In genomic region chr17:83053021-83053778, GRCh38 we compare ENCODE assay signal across 10 cellular contexts. TPM values are rescaled to one million over a fixed set of nuclear protein-coding genes. Genes with fewer than 3 reads are reported as not detected.
DNase-seq lines count a peak whose midpoint lies in the region; ATAC-seq lines count a peak whose summit lies in the region.
"Had no signal": no experiment of that assay in that cellular context is flagged by ENCODE, and none has a peak within 500 bp of the region (broad histone marks: within the 10 kb centered on the region; RNA-seq: fewer than 3 reads in every experiment).

No MANE protein-coding gene starts in this region.

- H3K4me3 Mint-ChIP-seq in dendritic cell treated with granulocyte-macrophage colony-stimulating factor and Interleukin-4, amounts not matched to agents 40 ng/mL and 50 ng/mL, for 4 days: peak overlapping the region; percentile 30
- peak overlapping the region in 4 of 10 donors; percentile 22 to 76 (median 52) for H3K4me3 Mint-ChIP-seq in naive thymus-derived CD8-positive, alpha-beta T cell

- H3K4me3 ChIP-seq in urinary bladder (ENCODE audit: low read depth, low read length): no peak overlapping the region
- H3K4me3 ChIP-seq: cardiac muscle cell, SJSA1 had no signal

- intact Hi-C loops in dendritic cell treated with granulocyte-macrophage colony-stimulating factor and Interleukin-4, amounts not matched to agents 40 ng/mL and 50 ng/mL, for 4 days (cut with micrococcal nuclease): loop anchor here (5.0 kb wide), 1 partner anchor 91 kb away; no protein-coding TSS in a partner anchor

- POLR2A ChIA-PET in naive thymus-derived CD8-positive, alpha-beta T cell (lab: Charles Lee): interaction anchor here (0.8 to 2.4 kb wide), 3 partner anchors 19 to 595 kb away, joined by 3 to 9 read pairs (median 3); partner anchors contain the start of gene NARF

- peaks cover 49% of the 10 kb centered on the region for H3K4me1 Mint-ChIP-seq in dendritic cell treated with granulocyte-macrophage colony-stimulating factor and Interleukin-4, amounts not matched to agents 40 ng/mL and 50 ng/mL, for 4 days (ENCODE audit: low read depth)
- peaks cover 8 to 49% (median 31%) of the 10 kb centered on the region in 4 donors for H3K4me1 Mint-ChIP-seq in naive thymus-derived CD8-positive, alpha-beta T cell

- ATAC-seq in naive thymus-derived CD8-positive, alpha-beta T cell: no peak
- no peak for ATAC-seq in HG03139 (IDR thresholded peaks at IDR 0.05; ENCODE audit: unreplicated experiment)

- H3K9me3 Mint-ChIP-seq in dendritic cell treated with granulocyte-macrophage colony-stimulating factor and Interleukin-4, amounts not matched to agents 40 ng/mL and 50 ng/mL, for 4 days: no peaks in the 10 kb centered on the region
- H3K9me3 Mint-ChIP-seq in naive thymus-derived CD8-positive, alpha-beta T cell: no peaks in the 10 kb centered on the region

- H3K36me3 Mint-ChIP-seq in dendritic cell treated with granulocyte-macrophage colony-stimulating factor and Interleukin-4, amounts not matched to agents 40 ng/mL and 50 ng/mL, for 4 days (ENCODE audit: low read depth): peaks cover 6% of the 10 kb centered on the region
- H3K36me3 Mint-ChIP-seq in naive thymus-derived CD8-positive, alpha-beta T cell: peaks cover 0 to 2% (median 0%) of the 10 kb centered on the region in 3 donors

- WGBS in urinary bladder: 65% methylated on average over 16 of the region's 16 CpGs

- peak; percentile 63 for DNase-seq in activated effector memory CD4-positive, alpha-beta T cell treated with anti-CD3 and anti-CD28 coated beads, Interleukin-2, amount 50 U/mL, for 16 hours
- DNase-seq in activated effector memory CD4-positive, alpha-beta T cell treated with Interleukin-2 at 50 U/mL for 16 hours: no peak
- no peak for DNase-seq in naive thymus-derived CD8-positive, alpha-beta T cell
- DNase-seq in DMS 273 (lab: John Stamatoyannopoulos, UW; ENCODE audit: unreplicated experiment) (no peak), NCI-H1436 treated with DMSO at 0.1 percent for 48 hours (lab: John Stamatoyannopoulos, UW) (no peak)

- H3K27ac Mint-ChIP-seq in dendritic cell treated with granulocyte-macrophage colony-stimulating factor and Interleukin-4, amounts not matched to agents 40 ng/mL and 50 ng/mL, for 4 days: peak overlapping the region; percentile 92
- H3K27ac Mint-ChIP-seq in naive thymus-derived CD8-positive, alpha-beta T cell: peak overlapping the region in 9 of 10 donors; percentile 70 to 95 (median 88)

- no peaks in the 10 kb centered on the region for H3K36me3 ChIP-seq in urinary bladder (ENCODE audit: insufficient read depth)
- H3K36me3 ChIP-seq: cardiac muscle cell, SJSA1 had no signal

- H3K27ac ChIP-seq in urinary bladder (ENCODE audit: low read depth): peak overlapping the region; percentile 69
- H3K27ac ChIP-seq: cardiac muscle cell, SJSA1 had no signal

- H3K4me1 ChIP-seq in urinary bladder (ENCODE audit: insufficient read depth): peaks cover 2% of the 10 kb centered on the region

- peaks cover 6% of the 10 kb centered on the region for H3K27me3 Mint-ChIP-seq in dendritic cell treated with granulocyte-macrophage colony-stimulating factor and Interleukin-4, amounts not matched to agents 40 ng/mL and 50 ng/mL, for 4 days
- H3K27me3 Mint-ChIP-seq in naive thymus-derived CD8-positive, alpha-beta T cell: no peaks in the 10 kb centered on the region

RNA-seq across cellular contexts. Expression of gene METRNL, which starts 26.2 kb away (rescaled TPM):
- total RNA-seq in naive thymus-derived CD8-positive, alpha-beta T cell: 1 to 10 TPM; 4.1 to 4.6 TPM
- polyA plus RNA-seq in naive thymus-derived CD8-positive, alpha-beta T cell: 1 to 10 TPM in 2 of 3 donors, under 1 TPM in 1; 0.42 to 4.8 (median 1.3) TPM
- total RNA-seq in urinary bladder: 37.7 TPM
- 118 TPM for polyA plus RNA-seq in urinary bladder
